ENCODE assay signal across 2 cellular contexts in genomic region chr6:45289751-45290514, GRCh38.
TF ChIP-seq lines count a peak whose summit lies in the region.

No MANE protein-coding gene starts in this region.

TF ChIP-seq in A549, 52 proteins besides CTCF, POLR2A, EP300 and RAD21:
- no peak for TF ChIP-seq HOXB13 (CRISPR knock-in tag; IDR thresholded peaks at IDR 0.05; ENCODE audit: low read depth)
- TF ChIP-seq MAFK (IDR thresholded peaks at IDR 0.05; ENCODE audit: partially characterized antibody) = peak; percentile 20
- no peak for TF ChIP-seq HEYL (CRISPR knock-in tag; IDR thresholded peaks at IDR 0.05)

TF ChIP-seq in IMR-90, 13 proteins besides CTCF, POLR2A, EP300 and RAD21:
- TF ChIP-seq MAFK (IDR thresholded peaks at IDR 0.05; ENCODE audit: low read depth, low read length) (peak; percentile 40; the same call in 1 of the 2 replicates), CHD1 (IDR thresholded peaks at IDR 0.05; ENCODE audit: low read depth, low read length) (no peak), FOS (IDR thresholded peaks at IDR 0.05; ENCODE audit: low read depth, low read length) (no peak), MXI1 (IDR thresholded peaks at IDR 0.05; ENCODE audit: borderline replicate concordance, low read depth, low read length) (no peak)
